22 cellular contexts compared by ENCODE assay signal in genomic region chr19:46809534-46810272, GRCh38.
"Had no signal": no experiment of that assay in that cellular context is flagged by ENCODE, and none has a peak within 500 bp of the region (broad histone marks: within the 10 kb centered on the region; RNA-seq: fewer than 3 reads in every experiment).

No MANE protein-coding gene starts in this region.

- DNase-seq: activated CD4-positive, alpha-beta T cell treated with anti-CD3 and anti-CD28 coated beads for 48 hours; activated CD4-positive, CD25-positive, alpha-beta regulatory T cell; activated CD8-positive, alpha-beta T cell treated with anti-CD3 and anti-CD28 coated beads for 36 hours; activated effector memory CD4-positive, alpha-beta T cell treated with Interleukin-2 at 50 U/mL for 16 hours; activated naive CD4-positive, alpha-beta T cell treated with anti-CD3 and anti-CD28 coated beads, Interleukin-2, amount 10 ng/mL, durations not matched to agents 7 days and 5 days; activated naive CD8-positive, alpha-beta T cell treated with anti-CD3 and anti-CD28 coated beads, Interleukin-2, amount 50 U/mL, for 24 hours; activated T-cell treated with anti-CD3 and anti-CD28 coated beads, Interleukin-2, amount 50 U/mL, for 48 hours; anterior cingulate cortex; brain microvascular endothelial cell; central memory CD4-positive, alpha-beta T cell; gastrocnemius medialis; head of caudate nucleus; kidney; left lung; stimulated activated naive CD8-positive, alpha-beta T cell treated with anti-CD3 and anti-CD28 coated beads, Interleukin-15, amount 100 ng/mL, for 72 hours; trophoblast cell had no signal

- H3K4me1 Mint-ChIP-seq: activated naive CD4-positive, alpha-beta T cell treated with anti-CD3 and anti-CD28 coated beads, Interleukin-2, amount 10 ng/mL, durations not matched to agents 7 days and 5 days had no signal

- H3K9me3 ChIP-seq: gastrocnemius medialis, left lung, suprapubic skin had no signal

- H3K9me3 Mint-ChIP-seq: activated CD8-positive, alpha-beta T cell treated with anti-CD3 and anti-CD28 coated beads for 36 hours; activated naive CD4-positive, alpha-beta T cell treated with anti-CD3 and anti-CD28 coated beads, Interleukin-2, amount 10 ng/mL, durations not matched to agents 7 days and 5 days; activated naive CD8-positive, alpha-beta T cell treated with anti-CD3 and anti-CD28 coated beads, Interleukin-2, amount 50 U/mL, for 24 hours; stimulated activated naive CD8-positive, alpha-beta T cell treated with anti-CD3 and anti-CD28 coated beads, Interleukin-15, amount 100 ng/mL, for 72 hours; T-helper 2 cell treated with Interferon-gamma antibody and Interleukin-4, amounts not matched to agents 5 μg/mL and 100 μg/mL, for 36 hours had no signal

- H3K27me3 Mint-ChIP-seq: activated CD8-positive, alpha-beta T cell treated with anti-CD3 and anti-CD28 coated beads for 36 hours; activated naive CD8-positive, alpha-beta T cell treated with anti-CD3 and anti-CD28 coated beads, Interleukin-2, amount 50 U/mL, for 24 hours; stimulated activated naive CD8-positive, alpha-beta T cell treated with anti-CD3 and anti-CD28 coated beads, Interleukin-15, amount 100 ng/mL, for 72 hours had no signal

- ATAC-seq: activated CD8-positive, alpha-beta T cell treated with anti-CD3 and anti-CD28 coated beads for 36 hours; activated naive CD8-positive, alpha-beta T cell treated with anti-CD3 and anti-CD28 coated beads, Interleukin-2, amount 50 U/mL, for 24 hours; gastrocnemius medialis; left lung; stimulated activated naive CD8-positive, alpha-beta T cell treated with anti-CD3 and anti-CD28 coated beads, Interleukin-15, amount 100 ng/mL, for 72 hours had no signal

- H3K27ac Mint-ChIP-seq: activated CD8-positive, alpha-beta T cell treated with anti-CD3 and anti-CD28 coated beads for 36 hours; activated naive CD4-positive, alpha-beta T cell treated with anti-CD3 and anti-CD28 coated beads, Interleukin-2, amount 10 ng/mL, durations not matched to agents 7 days and 5 days; activated naive CD8-positive, alpha-beta T cell treated with anti-CD3 and anti-CD28 coated beads, Interleukin-2, amount 50 U/mL, for 24 hours; progenitor cell of endocrine pancreas; T-helper 2 cell treated with Interferon-gamma antibody and Interleukin-4, amounts not matched to agents 5 μg/mL and 100 μg/mL, for 36 hours had no signal

- H3K4me3 Mint-ChIP-seq: activated CD8-positive, alpha-beta T cell treated with anti-CD3 and anti-CD28 coated beads for 36 hours; activated naive CD4-positive, alpha-beta T cell treated with anti-CD3 and anti-CD28 coated beads, Interleukin-2, amount 10 ng/mL, durations not matched to agents 7 days and 5 days; activated naive CD8-positive, alpha-beta T cell treated with anti-CD3 and anti-CD28 coated beads, Interleukin-2, amount 50 U/mL, for 24 hours; stimulated activated naive CD8-positive, alpha-beta T cell treated with anti-CD3 and anti-CD28 coated beads, Interleukin-15, amount 100 ng/mL, for 72 hours; T-helper 2 cell treated with Interferon-gamma antibody and Interleukin-4, amounts not matched to agents 5 μg/mL and 100 μg/mL, for 36 hours had no signal

- H3K27ac ChIP-seq: brain microvascular endothelial cell, gastrocnemius medialis, left lung, suprapubic skin had no signal

- H3K36me3 Mint-ChIP-seq: activated naive CD4-positive, alpha-beta T cell treated with anti-CD3 and anti-CD28 coated beads, Interleukin-2, amount 10 ng/mL, durations not matched to agents 7 days and 5 days had no signal

- FAIRE-seq: colon, endometrium, kidney, TTC549 had no signal

- H3K27me3 ChIP-seq: brain microvascular endothelial cell, gastrocnemius medialis, left lung, suprapubic skin had no signal

- H3K4me3 ChIP-seq: gastrocnemius medialis, left lung, suprapubic skin had no signal

- H3K4me1 ChIP-seq: gastrocnemius medialis had no signal

- H3K36me3 ChIP-seq: brain microvascular endothelial cell, gastrocnemius medialis, left lung, suprapubic skin had no signal
